In genomic region chr2:206159346-206160123, GRCh38 we compare ENCODE assay signal across 8 cellular contexts. TPM values are rescaled to one million over a fixed set of nuclear protein-coding genes. Genes with fewer than 3 reads are reported as not detected.
DNase-seq lines count a peak whose midpoint lies in the region; ATAC-seq, FAIRE-seq and TF ChIP-seq lines count a peak whose summit lies in the region.

Gene EEF1B2 (plus strand): TSS chr2:206159895. CDS start chr2:206159980, 85 bp downstream.
Gene NDUFS1 (minus strand): TSS chr2:206159444. CDS start chr2:206153678, 5,766 bp downstream.

- H2BK5ac ChIP-seq in IMR-90 (ENCODE audit: low read depth, low read length, poor library complexity, severe bottlenecking), result peak within 1 kb of the TSS; percentile 82

- H3K27ac ChIP-seq in IMR-90 (ENCODE audit: insufficient read depth, low read length) (peak within 1 kb of the TSS; percentile 85), endothelial cell of umbilical vein (ENCODE audit: insufficient read depth, low read depth, low read length) (peak within 1 kb of the TSS; percentile 67)

- peak within 1 kb of the TSS; percentile 98 for H2AK9ac ChIP-seq in IMR-90 (replicated peaks; ENCODE audit: low read depth, low read length, poor library complexity)

- dilution Hi-C loops in IMR-90 (cut with HindIII; ENCODE audit: low sequenced_read_pairs, unreplicated experiment) (no loop called here), endothelial cell of umbilical vein (cut with MboI; ENCODE audit: extremely low pct_ligation_motif_present, low sequenced_read_pairs) (no loop called here)

- peak within 1 kb of the TSS; percentile 92; the same call in 1 of the 3 replicates for H2BK15ac ChIP-seq in IMR-90 (ENCODE audit: low read depth, low read length)

- peak; percentile 97 for FAIRE-seq in endothelial cell of umbilical vein (lab: Jason Lieb, UNC)

- no peaks in the 10 kb centered on the region for H3K9me3 ChIP-seq in IMR-90 (ENCODE audit: control insufficient read depth, insufficient read depth, low read length)
- no peaks in the 10 kb centered on the region for H3K9me3 ChIP-seq in endothelial cell of umbilical vein (replicated peaks; ENCODE audit: control insufficient read depth, insufficient read depth, low read length)

- WGBS in IMR-90 (ENCODE audit: extremely low coverage in 2 of 2, insufficient read length in 1 of 2), 2 experiments, result 0% methylated on average over 14 of the region's 64 CpGs; no CpG with 5 or more reads in 1 of the 2 experiments

- H3K14ac ChIP-seq in IMR-90 (replicated peaks; ENCODE audit: low read depth, low read length), result peak within 1 kb of the TSS; percentile 99

- POLR2A ChIA-PET in IMR-90 (lab: Charles Lee; ENCODE audit: unreplicated experiment) (interaction anchor here (0.6 kb wide), 2 partner anchors 74 to 132 kb away, joined by 3 to 6 read pairs; no protein-coding TSS in a partner anchor), endothelial cell of umbilical vein (lab: Charles Lee) (no interaction called here)

- BruUV-seq in IMR-90 (replicated peaks; lab: Mats Ljungman, UMichigan) (no TSS peak), endothelial cell of umbilical vein (replicated peaks; lab: Mats Ljungman, UMichigan) (no TSS peak)

- intact Hi-C loops in IMR-90 (cut with micrococcal nuclease) (loop anchor here (1.0 kb wide), 1 partner anchor 73 kb away; the partner anchor contains the start of gene INO80D), endothelial cell of umbilical vein (cut with micrococcal nuclease) (loop anchor here (1.0 to 5.0 kb wide), 4 partner anchors 73 to 284 kb away; partner anchors contain the start of genes ADAM23 and INO80D)

- H2AK5ac ChIP-seq in IMR-90 (ENCODE audit: low read depth, low read length), result peak within 1 kb of the TSS; percentile 62

- H3K79me1 ChIP-seq in IMR-90 (ENCODE audit: low read depth in 1 of 2, low read length in 2 of 2), result peaks cover 18 to 46% of the 10 kb centered on the region in 2 experiments

- H3K18ac ChIP-seq in IMR-90 (ENCODE audit: low read depth, low read length), result peak within 1 kb of the TSS; percentile 81

- H3K27me3 ChIP-seq in IMR-90 (ENCODE audit: control insufficient read depth, insufficient read depth, low read length), result no peaks in the 10 kb centered on the region
- H3K27me3 ChIP-seq in endothelial cell of umbilical vein (ENCODE audit: control insufficient read depth in 2 of 2, insufficient read depth in 2 of 2, low read length in 2 of 2), result no peaks in the 10 kb centered on the region

- TF ChIP-seq POLR2A in IMR-90 (IDR thresholded peaks at IDR 0.05; ENCODE audit: low read depth, low read length) (peak; percentile 87), endothelial cell of umbilical vein (IDR thresholded peaks at IDR 0.05; ENCODE audit: low read depth, low read length) (peak; percentile 89)

- ATAC-seq in GM21528 (IDR thresholded peaks at IDR 0.05; ENCODE audit: low FRiP score, unreplicated experiment) (peak; percentile 90), IMR-90 (ENCODE audit: low read depth) (peak; percentile 91)

- peak within 1 kb of the TSS; percentile 85 for H4K5ac ChIP-seq in IMR-90 (ENCODE audit: low read depth, low read length)

- H3K4me1 ChIP-seq in IMR-90 (ENCODE audit: control insufficient read depth, insufficient read depth, low read length) (peaks cover 2% of the 10 kb centered on the region), endothelial cell of umbilical vein (ENCODE audit: control insufficient read depth, extremely low read depth, insufficient read depth, low read length) (peaks cover 27% of the 10 kb centered on the region)

- H3K56ac ChIP-seq in IMR-90 (ENCODE audit: extremely low read depth, insufficient read depth, low read length), result peak within 1 kb of the TSS; percentile 97

- no peak within 1 kb of the TSS for H2BK20ac ChIP-seq in IMR-90 (ENCODE audit: low read depth, low read length)

- H3K36me3 ChIP-seq in IMR-90 (ENCODE audit: control insufficient read depth, insufficient read depth, low read length), result peaks cover 17% of the 10 kb centered on the region
- H3K36me3 ChIP-seq in endothelial cell of umbilical vein (ENCODE audit: control insufficient read depth in 2 of 2, extremely low read depth in 1 of 2, insufficient read depth in 2 of 2, low read length in 2 of 2), result peaks cover 3 to 23% of the 10 kb centered on the region in 2 experiments

- H3K4me2 ChIP-seq in IMR-90 (ENCODE audit: low read depth, low read length), result peak within 1 kb of the TSS; percentile 80
- H3K4me2 ChIP-seq in endothelial cell of umbilical vein (ENCODE audit: insufficient read depth, low read length), result peak within 1 kb of the TSS; percentile 99

- peak within 1 kb of the TSS; percentile 95 to 98 for H4K8ac ChIP-seq in IMR-90 (ENCODE audit: low read depth in 2 of 2, low read length in 2 of 2)

- H3K4ac ChIP-seq in IMR-90 (ENCODE audit: low read depth, low read length), result peak within 1 kb of the TSS; percentile 97

- H4K20me1 ChIP-seq in IMR-90 (ENCODE audit: insufficient read depth, low read length) (peaks cover 11% of the 10 kb centered on the region), endothelial cell of umbilical vein (replicated peaks; ENCODE audit: control insufficient read depth, extremely low read depth, insufficient read depth, low read length) (no peaks in the 10 kb centered on the region)

- peaks cover 74% of the 10 kb centered on the region for H3K79me2 ChIP-seq in endothelial cell of umbilical vein (ENCODE audit: control insufficient read depth, insufficient read depth, low read length)

- peak; percentile 99 for DNase-seq in DMS 273 (lab: John Stamatoyannopoulos, UW; ENCODE audit: unreplicated experiment)
- DNase-seq in IMR-90, result peak; percentile 99
- DNase-seq in OCI-M1 (lab: John Stamatoyannopoulos, UW), result peak; percentile 98
- peak; percentile 97 for DNase-seq in activated T-cell treated with anti-CD3 and anti-CD28 coated beads for 24 hours (ENCODE audit: low read depth)
- DNase-seq in endothelial cell of umbilical vein (ENCODE audit: low read depth, low spot score), result peak; percentile 99
- peak; percentile 99 for DNase-seq in midbrain (lab: John Stamatoyannopoulos, UW)
- peak; percentile 91 to 94 for DNase-seq in stimulated activated CD8-positive, alpha-beta memory T cell treated with anti-CD3 and anti-CD28 coated beads, Interleukin-2, amount 100 ng/mL, for 1 hour (ENCODE audit: low read depth in 2 of 2)

- peak within 1 kb of the TSS; percentile 75 for H3K4me3 ChIP-seq in IMR-90 (ENCODE audit: insufficient read depth, low read depth, low read length)
- peak within 1 kb of the TSS; percentile 72 to 97 (median 96) for H3K4me3 ChIP-seq in endothelial cell of umbilical vein (replicated peaks in 1 of 3; ENCODE audit: insufficient read depth in 1 of 3, low read depth in 1 of 3, low read length in 3 of 3)

- H3K23ac ChIP-seq in IMR-90 (ENCODE audit: low read depth, low read length), result peak within 1 kb of the TSS; percentile 99

- TF ChIP-seq CTCF in IMR-90 (conservative IDR thresholded peaks at IDR 0.05; ENCODE audit: low read depth, low read length), result no peak
- TF ChIP-seq CTCF in endothelial cell of umbilical vein (IDR thresholded peaks at IDR 0.05; ENCODE audit: extremely low read depth in 1 of 2, insufficient read depth in 1 of 2, low read depth in 1 of 2, low read length in 2 of 2), result no peak

- no peaks in the 10 kb centered on the region for H3K9me1 ChIP-seq in IMR-90 (ENCODE audit: insufficient read depth, low read length)
- no peaks in the 10 kb centered on the region for H3K9me1 ChIP-seq in endothelial cell of umbilical vein (replicated peaks; ENCODE audit: control insufficient read depth, extremely low read depth, insufficient read depth, low read length)

- in situ Hi-C loops in IMR-90 (cut with MboI; ENCODE audit: low sequenced_read_pairs), result loop anchor here (10.0 kb wide), 1 partner anchor 105 kb away; no protein-coding TSS in a partner anchor

- CTCF ChIA-PET in IMR-90 (lab: Yijun Ruan, JAX), result interaction anchor here (0.6 kb wide), 2 partner anchors 11 to 305 kb away, joined by 3 read pairs; no protein-coding TSS in a partner anchor
- CTCF ChIA-PET in endothelial cell of umbilical vein (lab: Charles Lee), result interaction anchor here (0.9 kb wide), 1 partner anchor 73 kb away, joined by 3 read pairs; no protein-coding TSS in a partner anchor

- no peak for TF ChIP-seq RAD21 in IMR-90 (IDR thresholded peaks at IDR 0.05; ENCODE audit: low read length)

- H3K9ac ChIP-seq in IMR-90 (ENCODE audit: low read depth, low read length) (peak within 1 kb of the TSS; percentile 89), endothelial cell of umbilical vein (replicated peaks; ENCODE audit: extremely low read depth, insufficient read depth, low read length) (peak within 1 kb of the TSS; percentile 93)

- peak within 1 kb of the TSS; percentile 98 for H4K91ac ChIP-seq in IMR-90 (ENCODE audit: insufficient read depth, low read depth, low read length)

- peak within 1 kb of the TSS; percentile 94 for H2BK120ac ChIP-seq in IMR-90 (ENCODE audit: low read depth, low read length)

- peak within 1 kb of the TSS; percentile 93 for H2AFZ ChIP-seq in IMR-90 (replicated peaks; ENCODE audit: low read length, poor library complexity)
- peak within 1 kb of the TSS; percentile 62 for H2AFZ ChIP-seq in endothelial cell of umbilical vein (ENCODE audit: low read depth, low read length)

RNA-seq across cellular contexts. Expression of gene EEF1B2, which starts in this region (rescaled TPM):
- total RNA-seq in IMR-90 (2012; rRNA removed), result 574 and 672 TPM in 2 replicates
- 751 and 815 TPM in 2 replicates for polyA plus RNA-seq in IMR-90 (2012; rRNA removed)
- 650 and 801 TPM in 2 replicates for polyA plus RNA-seq in IMR-90 (2012; cell fraction: cytosol; rRNA removed)
- 184 and 306 TPM in 2 replicates for polyA plus RNA-seq in IMR-90 (2012; cell fraction: nucleus; rRNA removed; ENCODE audit: low replicate concordance)
- total RNA-seq in endothelial cell of umbilical vein, result 558 and 576 TPM in 2 replicates
- polyA plus RNA-seq in endothelial cell of umbilical vein, result 378 and 454 TPM in 2 replicates
- 595 and 669 TPM in 2 replicates for polyA plus RNA-seq in endothelial cell of umbilical vein (2011; cell fraction: cytosol; rRNA removed)
- 202 and 315 TPM in 2 replicates for polyA plus RNA-seq in endothelial cell of umbilical vein (2011; cell fraction: nucleus; rRNA removed)
- polyA plus RNA-seq in endothelial cell of umbilical vein (2012), result 742 and 907 TPM in 2 replicates
- polyA minus RNA-seq in endothelial cell of umbilical vein, result 300 and 371 TPM in 2 replicates
- polyA minus RNA-seq in endothelial cell of umbilical vein (2011; cell fraction: cytosol; rRNA and poly(A)+ RNA removed), result 182 TPM
- polyA minus RNA-seq in endothelial cell of umbilical vein (2011; cell fraction: nucleus; rRNA and poly(A)+ RNA removed), result 94.2 and 126 TPM in 2 replicates

RNA-seq across cellular contexts. Expression of gene NDUFS1, which starts in this region (rescaled TPM):
- 118 and 187 TPM in 2 replicates for total RNA-seq in IMR-90 (2012; rRNA removed)
- polyA plus RNA-seq in IMR-90 (2012; rRNA removed), result 58.8 and 72.1 TPM in 2 replicates
- 15.5 and 28.2 TPM in 2 replicates for polyA plus RNA-seq in IMR-90 (2012; cell fraction: cytosol; rRNA removed)
- polyA plus RNA-seq in IMR-90 (2012; cell fraction: nucleus; rRNA removed; ENCODE audit: low replicate concordance), result 10.1 and 47.4 TPM in 2 replicates
- total RNA-seq in endothelial cell of umbilical vein, result 93.2 and 95.5 TPM in 2 replicates
- 34.0 and 49.8 TPM in 2 replicates for polyA plus RNA-seq in endothelial cell of umbilical vein
- 69.7 and 70.4 TPM in 2 replicates for polyA plus RNA-seq in endothelial cell of umbilical vein (2011; cell fraction: cytosol; rRNA removed)
- polyA plus RNA-seq in endothelial cell of umbilical vein (2011; cell fraction: nucleus; rRNA removed), result 65.7 and 87.2 TPM in 2 replicates
- polyA plus RNA-seq in endothelial cell of umbilical vein (2012), result 68.3 and 101 TPM in 2 replicates
- polyA minus RNA-seq in endothelial cell of umbilical vein, result 89.6 and 111 TPM in 2 replicates
- 40.5 TPM for polyA minus RNA-seq in endothelial cell of umbilical vein (2011; cell fraction: cytosol; rRNA and poly(A)+ RNA removed)
- 38.3 and 48.7 TPM in 2 replicates for polyA minus RNA-seq in endothelial cell of umbilical vein (2011; cell fraction: nucleus; rRNA and poly(A)+ RNA removed)

Comparison
In these comparisons a context has a peak if more than half of its experiments do, and no peak if none do; other contexts are left out.
1. Peak in every context shown above with its lines: DNase-seq, ATAC-seq, H3K4me3 ChIP-seq and H3K27ac ChIP-seq.